In genomic region chr17:73069846-73070245, GRCh38 we compare ENCODE assay signal across 20 cellular contexts.
"Had no signal": no experiment of that assay in that cellular context is flagged by ENCODE, and none has a peak within 500 bp of the region (broad histone marks: within the 10 kb centered on the region; RNA-seq: fewer than 3 reads in every experiment).

No MANE protein-coding gene starts in this region.

- ATAC-seq: activated CD8-positive, alpha-beta T cell treated with anti-CD3 and anti-CD28 coated beads for 36 hours; gastrocnemius medialis; heart left ventricle; left ventricle myocardium superior; natural killer cell; stimulated activated memory B cell treated with anti-CD40 and anti-IgM and Interleukin-4, amounts not matched to agents 10 μg/mL and 1 μg/mL and 100 μg/mL, for 72 hours; T-cell had no signal

- H3K27me3 ChIP-seq: gastrocnemius medialis, heart left ventricle, pancreas, sigmoid colon, testis had no signal

- DNase-seq: activated CD4-positive, alpha-beta T cell treated with anti-CD3 and anti-CD28 coated beads, Interleukin-2, amount 10 ng/mL, durations not matched to agents 7 days and 5 days; activated CD4-positive, CD25-positive, alpha-beta regulatory T cell treated with anti-CD3 and anti-CD28 coated beads, Interleukin-2, amount 50 U/mL, for 72 hours; activated CD8-positive, alpha-beta T cell treated with anti-CD3 and anti-CD28 coated beads for 36 hours; activated gamma-delta T cell treated with Interleukin-2 at 50 U/mL for 16 hours; aorta; effector CD8-positive, alpha-beta T cell; gastrocnemius medialis; heart left ventricle; left ventricle myocardium superior; mammary epithelial cell; midbrain; natural killer cell; pancreas; sigmoid colon; stimulated activated CD4-positive, alpha-beta T cell treated with anti-CD3 and anti-CD28 coated beads, Interleukin-15, amount 100 ng/mL, for 24 hours; T-cell had no signal

- H3K4me3 ChIP-seq: gastrocnemius medialis, heart left ventricle, pancreas, sigmoid colon, smooth muscle cell, testis had no signal

- H3K36me3 ChIP-seq: gastrocnemius medialis, pancreas, sigmoid colon had no signal

- H3K9me3 ChIP-seq: gastrocnemius medialis, pancreas, sigmoid colon, testis had no signal

- H3K27ac ChIP-seq: gastrocnemius medialis, pancreas, sigmoid colon, testis, VCaP had no signal

- H3K4me1 ChIP-seq: sigmoid colon had no signal
